8 cellular contexts compared by ENCODE assay signal in genomic region chr19:1883784-1884183, GRCh38. TPM values are rescaled to one million over a fixed set of nuclear protein-coding genes. Genes with fewer than 3 reads are reported as not detected.
A peak's percentile ranks its signal among the peaks of the same experiment; 100 is the strongest.
DNase-seq lines count a peak whose midpoint lies in the region; ATAC-seq and TF ChIP-seq lines count a peak whose summit lies in the region.

No MANE protein-coding gene starts in this region.

- H3K79me2 ChIP-seq in DND-41 (ENCODE audit: insufficient read depth, low read length) = peaks cover 48% of the 10 kb centered on the region

- peak overlapping the region; percentile 95 to 99 for H3K27ac Mint-ChIP-seq in T-cell

- no peaks in the 10 kb centered on the region for H3K27me3 ChIP-seq in DND-41 (ENCODE audit: insufficient read depth, low read length, poor library complexity)
- no peaks in the 10 kb centered on the region for H3K27me3 ChIP-seq in esophagus squamous epithelium
- H3K27me3 ChIP-seq in psoas muscle (ENCODE audit: insufficient read depth in 3 of 3, low read length in 2 of 3) = no peaks in the 10 kb centered on the region

- intact Hi-C loops in esophagus squamous epithelium (cut with DNase I) = no loop called here
- intact Hi-C loops in psoas muscle (cut with DNase I) = no loop called here

- POLR2A ChIA-PET in T-cell (lab: Charles Lee) = no interaction called here

- TF ChIP-seq CTCF in DND-41 (IDR thresholded peaks at IDR 0.05; ENCODE audit: borderline replicate concordance, extremely low read depth, low read length, poor library complexity, severe bottlenecking) (no peak), esophagus squamous epithelium (IDR thresholded peaks at IDR 0.05) (no peak), psoas muscle (IDR thresholded peaks at IDR 0.05) (no peak)

- TF ChIP-seq POLR2A in esophagus squamous epithelium (IDR thresholded peaks at IDR 0.05) = no peak

- no peak overlapping the region for H2AFZ ChIP-seq in DND-41 (ENCODE audit: low read depth, low read length)

- no peak for DNase-seq in DND-41
- DNase-seq in T-cell = peak in 2 of 34 experiments; percentile 35 to 42
- DNase-seq in esophagus squamous epithelium (lab: John Stamatoyannopoulos, UW) = no peak
- no peak for DNase-seq in psoas muscle
- no peak for DNase-seq in NCI-H187 (lab: John Stamatoyannopoulos, UW)

- peaks cover 30 to 43% (median 32%) of the 10 kb centered on the region in 3 donors for H3K4me1 Mint-ChIP-seq in T-cell

- peaks cover 19% of the 10 kb centered on the region for H3K36me3 ChIP-seq in DND-41 (ENCODE audit: insufficient read depth, low read length)
- H3K36me3 ChIP-seq in esophagus squamous epithelium = peaks cover 0 to 21% (median 6%) of the 10 kb centered on the region in 3 donors
- peaks cover 0 to 2% of the 10 kb centered on the region in 2 donors for H3K36me3 ChIP-seq in psoas muscle (ENCODE audit: insufficient read depth in 1 of 2, low read depth in 1 of 2)

- peak overlapping the region; percentile 94 to 99 (median 97) for H3K4me3 Mint-ChIP-seq in T-cell

- peak overlapping the region; percentile 70 to 72; a peak in 3 of 4 replicates for H3K4me3 ChIP-seq in DND-41 (ENCODE audit: low read depth in 1 of 2, low read length in 2 of 2)
- peak overlapping the region; percentile 72 to 98 (median 96) for H3K4me3 ChIP-seq in esophagus squamous epithelium
- peak overlapping the region; percentile 97 for H3K4me3 ChIP-seq in psoas muscle

- H3K36me3 Mint-ChIP-seq in T-cell = peaks cover 11% of the 10 kb centered on the region

- H3K27ac ChIP-seq in DND-41 (ENCODE audit: low read length) (peak overlapping the region; percentile 70), esophagus squamous epithelium (peak overlapping the region; percentile 94 to 96 (median 96)), psoas muscle (peak overlapping the region; percentile 84)

- no peaks in the 10 kb centered on the region for H3K9me3 Mint-ChIP-seq in T-cell

- peak overlapping the region; percentile 94 for H3K4me2 ChIP-seq in DND-41 (ENCODE audit: insufficient read depth, low read length)

- H3K4me1 ChIP-seq in DND-41 (ENCODE audit: insufficient read depth, low read length) (peaks cover 43% of the 10 kb centered on the region), esophagus squamous epithelium (peaks cover 38 to 55% (median 44%) of the 10 kb centered on the region in 3 donors), psoas muscle (peaks cover 28% of the 10 kb centered on the region)

- peaks cover 46% of the 10 kb centered on the region for H4K20me1 ChIP-seq in DND-41 (ENCODE audit: insufficient read depth, low read length)

- CTCF ChIA-PET in T-cell (lab: Charles Lee) = interaction anchor here in 1 of 2 donors (0.6 kb wide), 1 partner anchor 160 kb away, joined by 3 read pairs; no protein-coding TSS in a partner anchor

- ATAC-seq in DND-41 (ENCODE audit: insufficient read depth, low read depth) (no peak), T-cell (replicated peaks in 1 of 4) (no peak), psoas muscle (no peak), HG03378 (IDR thresholded peaks at IDR 0.05; ENCODE audit: unreplicated experiment) (no peak), HG02981 (IDR thresholded peaks at IDR 0.05; ENCODE audit: unreplicated experiment) (no peak), HG02623 (IDR thresholded peaks at IDR 0.05; ENCODE audit: unreplicated experiment) (no peak)

- H3K9ac ChIP-seq in DND-41 (ENCODE audit: low read depth, low read length) = peak overlapping the region; percentile 71

- 10 to 27% methylated on average over 5 to 8 of the region's 8 CpGs for WGBS in esophagus squamous epithelium, 2 donors
- WGBS in psoas muscle, 3 donors = 24 to 36% (median 26%) methylated on average over 8 of the region's 8 CpGs

- no peaks in the 10 kb centered on the region for H3K27me3 Mint-ChIP-seq in T-cell

- H3K9me3 ChIP-seq in DND-41 (ENCODE audit: insufficient read depth, low read length, severe bottlenecking) (no peaks in the 10 kb centered on the region), esophagus squamous epithelium (no peaks in the 10 kb centered on the region), psoas muscle (no peaks in the 10 kb centered on the region)

RNA-seq across cellular contexts. Expression of gene ABHD17A, which starts 1.5 kb away (rescaled TPM):
- 100 to 1,000 TPM; 136 to 185 (median 151) TPM for total RNA-seq in T-cell
- 10 to 100 TPM; 78.4 to 91.7 (median 82.9) TPM for total RNA-seq in esophagus squamous epithelium
- 10 to 100 TPM; 38.5 to 54.2 (median 42.3) TPM for total RNA-seq in psoas muscle
- polyA plus RNA-seq in psoas muscle = 10 to 100 TPM; 35.5 to 58.9 (median 47.6) TPM

RNA-seq across cellular contexts. Expression of gene KLF16, which starts 20.4 kb away (rescaled TPM):
- total RNA-seq in T-cell = 10 to 100 TPM; 29.8 to 61.4 (median 32.7) TPM
- total RNA-seq in esophagus squamous epithelium = 10 to 100 TPM in 1 of 4 donors, 1 to 10 TPM in 3; 8.3 to 13.5 (median 9.1) TPM
- 10 to 100 TPM in 1 of 4 donors, 1 to 10 TPM in 3; 3.0 to 11.1 (median 4.3) TPM for total RNA-seq in psoas muscle
- 10 to 100 TPM in 1 of 3 donors, 1 to 10 TPM in 2; 2.2 to 13.0 (median 3.1) TPM for polyA plus RNA-seq in psoas muscle

RNA-seq across cellular contexts. Expression of gene ADAT3, which starts 21.4 kb away (rescaled TPM):
- 10 to 100 TPM in 1 of 5 donors, 1 to 10 TPM in 4; 6.0 to 16.1 (median 7.7) TPM for total RNA-seq in T-cell
- total RNA-seq in esophagus squamous epithelium = 10 to 100 TPM in 2 of 4 donors, 1 to 10 TPM in 2; 4.7 to 20.4 (median 11.1) TPM
- 1 to 10 TPM; 1.4 to 2.2 (median 1.7) TPM for total RNA-seq in psoas muscle
- polyA plus RNA-seq in psoas muscle = 1 to 10 TPM; 2.4 to 7.2 (median 3.6) TPM

RNA-seq across cellular contexts. Expression of gene SCAMP4, which starts 21.4 kb away (rescaled TPM):
- 10 to 100 TPM; 24.8 to 49.2 (median 27.5) TPM for total RNA-seq in T-cell
- total RNA-seq in esophagus squamous epithelium = 100 to 1,000 TPM in 1 of 4 donors, 10 to 100 TPM in 3; 49.8 to 144 (median 83.9) TPM
- 10 to 100 TPM; 13.4 to 16.3 (median 15.1) TPM for total RNA-seq in psoas muscle
- polyA plus RNA-seq in psoas muscle = 10 to 100 TPM in 2 of 3 donors, 1 to 10 TPM in 1; 9.5 to 17.5 (median 15.5) TPM

RNA-seq across cellular contexts. Expression of gene REXO1, which starts 35.5 kb away (rescaled TPM):
- total RNA-seq in T-cell = 10 to 100 TPM; 68.4 to 97.5 (median 78.7) TPM
- total RNA-seq in esophagus squamous epithelium = 10 to 100 TPM in 3 of 4 donors, 1 to 10 TPM in 1; 7.5 to 16.4 (median 15.4) TPM
- 10 to 100 TPM; 13.5 to 35.2 (median 22.3) TPM for total RNA-seq in psoas muscle
- polyA plus RNA-seq in psoas muscle = 10 to 100 TPM; 16.5 to 26.9 (median 20.3) TPM
